In the genomic region with DNA sequence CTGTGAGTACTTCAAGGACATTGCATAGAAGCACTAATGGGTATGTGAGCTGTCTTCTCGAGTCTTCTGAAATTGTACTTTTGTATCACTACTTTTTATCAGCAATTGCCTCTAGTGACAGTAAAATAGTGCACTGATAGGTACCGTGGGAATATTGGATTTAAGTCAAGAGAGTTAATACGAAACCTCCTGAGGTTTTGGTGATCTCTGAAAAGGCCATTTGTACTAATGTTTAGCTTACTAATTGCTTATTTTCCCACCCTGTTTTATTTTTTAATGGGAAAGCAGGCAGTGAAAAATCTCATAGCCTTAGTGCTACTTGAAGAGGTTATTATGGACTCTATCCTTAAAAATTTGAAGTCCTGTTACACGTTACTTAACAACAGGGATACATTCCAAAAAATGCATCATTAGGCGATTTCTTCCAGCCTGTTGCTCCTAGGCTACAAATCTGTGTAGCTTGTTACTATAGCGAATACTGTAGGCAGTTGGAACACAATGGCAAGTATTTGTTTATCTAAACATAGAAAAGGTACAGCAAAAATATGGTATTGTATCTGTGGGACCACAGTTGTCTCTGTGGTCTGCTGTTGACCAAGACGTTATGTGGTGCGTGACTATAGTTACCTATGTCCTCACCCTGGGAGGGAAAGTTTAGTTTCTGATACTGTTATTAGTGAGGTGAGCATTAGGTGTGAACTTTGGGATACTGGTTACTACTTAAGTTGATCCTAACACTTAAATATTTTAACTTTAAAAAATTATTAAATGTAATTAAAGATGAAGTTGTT, we compare ENCODE assay signal across 11 cellular contexts.
DNase-seq lines count a peak whose midpoint lies in the region; ATAC-seq and TF ChIP-seq lines count a peak whose summit lies in the region.
"Had no signal": no experiment of that assay in that cellular context is flagged by ENCODE, and none has a peak within 500 bp of the region (broad histone marks: within the 10 kb centered on the region; RNA-seq: fewer than 3 reads in every experiment).

No MANE protein-coding gene starts in this region.

- H3K4me3 Mint-ChIP-seq in activated naive CD4-positive, alpha-beta T cell treated with anti-CD3 and anti-CD28 coated beads for 36 hours, result no peak overlapping the region

- peaks cover 6% of the 10 kb centered on the region for H3K36me3 ChIP-seq in effector memory CD4-positive, alpha-beta T cell (ENCODE audit: control insufficient read depth, insufficient read depth, low read length)
- H3K36me3 ChIP-seq in skeletal muscle tissue (ENCODE audit: control insufficient read depth in 3 of 3, insufficient read depth in 3 of 3, low read length in 3 of 3) (no peaks in the 10 kb centered on the region), WERI-Rb-1 (no peaks in the 10 kb centered on the region; the same call in 1 of the 2 replicates)
- H3K36me3 ChIP-seq: vagina had no signal

- H3K9ac ChIP-seq in skeletal muscle tissue (ENCODE audit: low read depth in 1 of 3, low read length in 3 of 3), result peak overlapping the region in 1 of 3 donors; percentile 12

- no peaks in the 10 kb centered on the region for H3K9me3 Mint-ChIP-seq in activated naive CD4-positive, alpha-beta T cell treated with anti-CD3 and anti-CD28 coated beads for 36 hours

- ATAC-seq in HG03521 (IDR thresholded peaks at IDR 0.05; ENCODE audit: unreplicated experiment), result peak; percentile 65
- ATAC-seq in sciatic nerve, result no peak

- peak overlapping the region; percentile 21 for H3K27ac ChIP-seq in effector memory CD4-positive, alpha-beta T cell (ENCODE audit: insufficient read depth, low read length, poor library complexity, severe bottlenecking)
- H3K27ac ChIP-seq in skeletal muscle tissue (ENCODE audit: low read depth, low read length) (peak overlapping the region; percentile 69), WERI-Rb-1 (no peak overlapping the region)
- H3K27ac ChIP-seq: vagina had no signal

- no peak overlapping the region for H3K4me3 ChIP-seq in effector memory CD4-positive, alpha-beta T cell (ENCODE audit: insufficient read depth, low read depth, low read length, poor library complexity, severe bottlenecking)
- no peak overlapping the region for H3K4me3 ChIP-seq in skeletal muscle tissue (ENCODE audit: low read length in 3 of 3)
- no peak overlapping the region for H3K4me3 ChIP-seq in WERI-Rb-1 (ENCODE audit: low read depth, low read length)
- H3K4me3 ChIP-seq: mucosa of descending colon, vagina had no signal

- peaks cover 40% of the 10 kb centered on the region for H3K4me1 ChIP-seq in effector memory CD4-positive, alpha-beta T cell (ENCODE audit: control insufficient read depth, insufficient read depth, low read length, poor library complexity, severe bottlenecking)
- peaks cover 37 to 59% (median 46%) of the 10 kb centered on the region in 3 donors for H3K4me1 ChIP-seq in skeletal muscle tissue (ENCODE audit: control insufficient read depth in 3 of 3, insufficient read depth in 3 of 3, low read length in 3 of 3)

- H3K27me3 Mint-ChIP-seq in activated naive CD4-positive, alpha-beta T cell treated with anti-CD3 and anti-CD28 coated beads for 36 hours (ENCODE audit: low read depth), result no peaks in the 10 kb centered on the region

- peaks cover 80% of the 10 kb centered on the region for H3K4me1 Mint-ChIP-seq in activated naive CD4-positive, alpha-beta T cell treated with anti-CD3 and anti-CD28 coated beads for 36 hours (ENCODE audit: low read depth)

- DNase-seq in activated naive CD4-positive, alpha-beta T cell treated with anti-CD3 and anti-CD28 coated beads for 36 hours, result no peak
- no peak for DNase-seq in activated naive CD4-positive, alpha-beta T cell (lab: John Stamatoyannopoulos, UW)
- DNase-seq in effector memory CD4-positive, alpha-beta T cell, result no peak
- DNase-seq in WERI-Rb-1, result no peak
- no peak for DNase-seq in NCI-H1092 (lab: John Stamatoyannopoulos, UW)
- no peak for DNase-seq in sciatic nerve (ENCODE audit: low spot score)
- DNase-seq: mucosa of descending colon, Right ventricle myocardium superior had no signal

- CTCF ChIA-PET in activated naive CD4-positive, alpha-beta T cell treated with anti-CD3 and anti-CD28 coated beads for 36 hours (lab: Charles Lee), result interaction anchor here (1.5 kb wide), 1 partner anchor 8 kb away, joined by 3 read pairs; no protein-coding TSS in a partner anchor

- H3K36me3 Mint-ChIP-seq in activated naive CD4-positive, alpha-beta T cell treated with anti-CD3 and anti-CD28 coated beads for 36 hours (ENCODE audit: low read depth), result peaks cover 54% of the 10 kb centered on the region

- intact Hi-C loops in activated naive CD4-positive, alpha-beta T cell treated with anti-CD3 and anti-CD28 coated beads for 36 hours (cut with micrococcal nuclease), result no loop called here
- intact Hi-C loops in sciatic nerve (cut with DNase I), result no loop called here

- H3K9me3 ChIP-seq in effector memory CD4-positive, alpha-beta T cell (ENCODE audit: control insufficient read depth, low read length), result no peaks in the 10 kb centered on the region
- H3K9me3 ChIP-seq in skeletal muscle tissue (ENCODE audit: control insufficient read depth in 3 of 3, low read length in 3 of 3), result no peaks in the 10 kb centered on the region
- H3K9me3 ChIP-seq in WERI-Rb-1 (ENCODE audit: severe bottlenecking), result no peaks in the 10 kb centered on the region
- H3K9me3 ChIP-seq: mucosa of descending colon, vagina had no signal

- H3K27me3 ChIP-seq in effector memory CD4-positive, alpha-beta T cell (replicated peaks; ENCODE audit: control insufficient read depth, insufficient read depth, low read length, poor library complexity, severe bottlenecking), result no peaks in the 10 kb centered on the region
- H3K27me3 ChIP-seq in skeletal muscle tissue (ENCODE audit: control insufficient read depth in 3 of 3, insufficient read depth in 3 of 3, low read length in 3 of 3) (no peaks in the 10 kb centered on the region), WERI-Rb-1 (ENCODE audit: insufficient read depth, low read depth, severe bottlenecking) (no peaks in the 10 kb centered on the region)
- H3K27me3 ChIP-seq: vagina had no signal

- H3K27ac Mint-ChIP-seq in activated naive CD4-positive, alpha-beta T cell treated with anti-CD3 and anti-CD28 coated beads for 36 hours, result peak overlapping the region; percentile 64

- no peak for TF ChIP-seq CTCF in WERI-Rb-1 (IDR thresholded peaks at IDR 0.05; ENCODE audit: low read depth, low read length)
